Comparison of ENCODE assay signal across 8 cellular contexts in the genomic region with DNA sequence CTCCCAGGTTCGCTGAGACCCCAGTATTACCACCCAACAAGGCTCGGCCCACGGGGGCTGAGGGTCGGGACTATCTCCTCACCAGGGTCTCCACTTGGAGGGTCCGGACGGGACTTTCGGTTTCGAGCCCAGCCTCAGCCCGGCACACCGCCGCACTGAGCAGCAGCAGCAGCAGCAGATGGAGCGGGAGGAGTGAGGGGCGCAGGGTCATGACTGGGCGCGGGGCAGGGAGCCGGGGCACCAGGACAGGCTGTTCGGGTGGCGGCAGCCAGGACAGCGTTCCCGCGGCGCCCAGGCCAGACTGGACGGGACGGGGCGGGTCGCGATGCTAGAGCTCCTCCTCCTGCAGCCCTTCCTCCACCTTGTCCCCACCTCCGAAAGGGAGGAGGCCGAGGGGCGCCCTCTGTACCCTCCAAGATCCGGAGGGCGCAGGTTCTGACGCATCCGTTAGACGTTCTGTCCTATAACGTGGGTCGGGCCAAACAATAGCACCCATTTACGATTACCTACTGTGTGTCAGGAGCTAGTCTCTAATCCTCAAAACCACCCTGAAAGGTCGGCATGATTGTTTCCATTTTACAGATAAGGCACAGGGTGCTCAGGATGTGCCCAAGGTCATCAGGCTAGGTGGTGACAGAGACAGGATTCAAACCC. TPM values are rescaled to one million over a fixed set of nuclear protein-coding genes. Genes with fewer than 3 reads are reported as not detected.
DNase-seq lines count a peak whose midpoint lies in the region; ATAC-seq and TF ChIP-seq lines count a peak whose summit lies in the region.

A gene (minus strand): TSS at position 275 of the 654 bp plus-strand sequence. CDS start 64 bp downstream, at position 211.

- H3K9me3 Mint-ChIP-seq in activated T-helper 17 cell treated with anti-CD3 and anti-CD28 coated beads, Interleukin-2, amount 50 U/mL, for 72 hours = peaks cover 3% of the 10 kb centered on the region
- no peaks in the 10 kb centered on the region for H3K9me3 Mint-ChIP-seq in osteocyte (ENCODE audit: unreplicated experiment)

- peaks cover 12% of the 10 kb centered on the region for H3K36me3 ChIP-seq in GM06990 (ENCODE audit: control insufficient read depth, insufficient read depth, low read length)
- H3K36me3 ChIP-seq in HEK293 (ENCODE audit: control insufficient read depth in 2 of 2, insufficient read depth in 1 of 2, low read length in 2 of 2) = peaks cover 20 to 64% of the 10 kb centered on the region in 2 experiments
- peaks cover 0 to 14% (median 0%) of the 10 kb centered on the region in 3 donors for H3K36me3 ChIP-seq in tibial nerve

- ATAC-seq in activated T-helper 17 cell treated with anti-CD3 and anti-CD28 coated beads, Interleukin-2, amount 50 U/mL, for 72 hours (replicated peaks) = peak; percentile 93
- peak; percentile 69 for ATAC-seq in foreskin keratinocyte

- peak within 1 kb of the TSS; percentile 94 for H3K27ac Mint-ChIP-seq in activated T-helper 17 cell treated with anti-CD3 and anti-CD28 coated beads, Interleukin-2, amount 50 U/mL, for 72 hours
- peak within 1 kb of the TSS; percentile 50 for H3K27ac Mint-ChIP-seq in osteocyte (ENCODE audit: unreplicated experiment)

- no peak for TF ChIP-seq POLR2A in tibial nerve (IDR thresholded peaks at IDR 0.05)

- CTCF ChIA-PET in HEK293 (lab: Yijun Ruan, JAX) = interaction anchor here (0.6 to 5.3 kb wide), 6 partner anchors 11 to 72 kb away, joined by 3 to 40 read pairs (median 8); no protein-coding TSS in a partner anchor

- no peaks in the 10 kb centered on the region for H3K27me3 Mint-ChIP-seq in activated T-helper 17 cell treated with anti-CD3 and anti-CD28 coated beads, Interleukin-2, amount 50 U/mL, for 72 hours
- H3K27me3 Mint-ChIP-seq in osteocyte (ENCODE audit: unreplicated experiment) = no peaks in the 10 kb centered on the region

- TF ChIP-seq EP300 in tibial nerve (IDR thresholded peaks at IDR 0.05) = peak in 1 of 2 donors; percentile 43

- H3K9me3 ChIP-seq in HEK293 (ENCODE audit: control insufficient read depth, insufficient read depth, low read depth, low read length) (no peaks in the 10 kb centered on the region), tibial nerve (no peaks in the 10 kb centered on the region)

- peak within 1 kb of the TSS; percentile 88 for H3K4me3 Mint-ChIP-seq in activated T-helper 17 cell treated with anti-CD3 and anti-CD28 coated beads, Interleukin-2, amount 50 U/mL, for 72 hours
- H3K4me3 Mint-ChIP-seq in osteocyte (ENCODE audit: unreplicated experiment) = peak within 1 kb of the TSS; percentile 69

- H3K27me3 ChIP-seq in GM06990 (replicated peaks; ENCODE audit: control insufficient read depth, insufficient read depth, low read length) (no peaks in the 10 kb centered on the region), foreskin keratinocyte (no peaks in the 10 kb centered on the region), tibial nerve (no peaks in the 10 kb centered on the region)

- DNase-seq in GM06990 (ENCODE audit: extremely low read depth, insufficient read length) (peak; percentile 75), NCI-H82 treated with DMSO at 0.1 percent for 48 hours (lab: John Stamatoyannopoulos, UW; ENCODE audit: unreplicated experiment) (peak; percentile 6), foreskin keratinocyte (peak in 1 of 2 donors; percentile 22), osteocyte (ENCODE audit: extremely low spot score, unreplicated experiment) (peak; percentile 85), tibial nerve (ENCODE audit: low spot score in 2 of 2) (peak; percentile 21 to 26), OCI-M2 (lab: John Stamatoyannopoulos, UW; ENCODE audit: unreplicated experiment) (no peak)

- H3K27ac ChIP-seq in HEK293 (ENCODE audit: extremely low read depth, low read depth, low read length) (peak within 1 kb of the TSS; percentile 49; the same call in 1 of the 2 replicates), foreskin keratinocyte (peak within 1 kb of the TSS; percentile 65), tibial nerve (peak within 1 kb of the TSS in 3 of 4 donors; percentile 24 to 86 (median 77))

- no peak for TF ChIP-seq CTCF in GM06990 (IDR thresholded peaks at IDR 0.05; ENCODE audit: insufficient read depth, low read length, poor library complexity, severe bottlenecking)
- no peak for TF ChIP-seq CTCF in HEK293 (tag by site-specific recombination; IDR thresholded peaks at IDR 0.05)
- no peak for TF ChIP-seq CTCF in foreskin keratinocyte (conservative IDR thresholded peaks at IDR 0.05)
- no peak for TF ChIP-seq CTCF in osteocyte (IDR thresholded peaks at IDR 0.05)
- TF ChIP-seq CTCF in tibial nerve (IDR thresholded peaks at IDR 0.05) = no peak

- H3K4me1 ChIP-seq in HEK293 (ENCODE audit: control insufficient read depth, insufficient read depth, low read length) (no peaks in the 10 kb centered on the region), foreskin keratinocyte (no peaks in the 10 kb centered on the region), tibial nerve (peaks cover 0 to 18% (median 2%) of the 10 kb centered on the region in 4 donors)

- peaks cover 42% of the 10 kb centered on the region for H3K4me1 Mint-ChIP-seq in activated T-helper 17 cell treated with anti-CD3 and anti-CD28 coated beads, Interleukin-2, amount 50 U/mL, for 72 hours
- H3K4me1 Mint-ChIP-seq in osteocyte (ENCODE audit: unreplicated experiment) = no peaks in the 10 kb centered on the region

- peaks cover 68% of the 10 kb centered on the region for H3K36me3 Mint-ChIP-seq in activated T-helper 17 cell treated with anti-CD3 and anti-CD28 coated beads, Interleukin-2, amount 50 U/mL, for 72 hours (ENCODE audit: low read depth)
- H3K36me3 Mint-ChIP-seq in osteocyte (ENCODE audit: unreplicated experiment) = peaks cover 38% of the 10 kb centered on the region

- POLR2A ChIA-PET in HEK293 (lab: Yijun Ruan, JAX) = interaction anchor here (0.5 to 2.1 kb wide), 3 partner anchors 32 to 73 kb away, joined by 3 to 5 read pairs (median 3); a partner anchor contains a TSS

- WGBS in tibial nerve, 2 donors = 1 to 2% methylated on average over 30 to 34 of the region's 39 CpGs

- H3K4me3 ChIP-seq in GM06990 (replicated peaks; ENCODE audit: low read depth, low read length) = peak within 1 kb of the TSS; percentile 81
- H3K4me3 ChIP-seq in HEK293 (ENCODE audit: low read depth, low read length) = peak within 1 kb of the TSS; percentile 38
- H3K4me3 ChIP-seq in tibial nerve = peak within 1 kb of the TSS; percentile 53 to 90 (median 76)

TF ChIP-seq in HEK293, 187 proteins besides CTCF, POLR2A, EP300 and RAD21:
- TF ChIP-seq ZNF292 (tag by site-specific recombination; IDR thresholded peaks at IDR 0.05; ENCODE audit: borderline replicate concordance, low read depth) = no peak
- no peak for TF ChIP-seq ZNF791 (tag by site-specific recombination; IDR thresholded peaks at IDR 0.05)
- TF ChIP-seq ZNF2 (tag by site-specific recombination; IDR thresholded peaks at IDR 0.05) = no peak
- TF ChIP-seq ZNF785 (tag by site-specific recombination; IDR thresholded peaks at IDR 0.05) = no peak
- TF ChIP-seq SP3 (tag by site-specific recombination; IDR thresholded peaks at IDR 0.05) = peak; percentile 52
- TF ChIP-seq, protein P1, sequence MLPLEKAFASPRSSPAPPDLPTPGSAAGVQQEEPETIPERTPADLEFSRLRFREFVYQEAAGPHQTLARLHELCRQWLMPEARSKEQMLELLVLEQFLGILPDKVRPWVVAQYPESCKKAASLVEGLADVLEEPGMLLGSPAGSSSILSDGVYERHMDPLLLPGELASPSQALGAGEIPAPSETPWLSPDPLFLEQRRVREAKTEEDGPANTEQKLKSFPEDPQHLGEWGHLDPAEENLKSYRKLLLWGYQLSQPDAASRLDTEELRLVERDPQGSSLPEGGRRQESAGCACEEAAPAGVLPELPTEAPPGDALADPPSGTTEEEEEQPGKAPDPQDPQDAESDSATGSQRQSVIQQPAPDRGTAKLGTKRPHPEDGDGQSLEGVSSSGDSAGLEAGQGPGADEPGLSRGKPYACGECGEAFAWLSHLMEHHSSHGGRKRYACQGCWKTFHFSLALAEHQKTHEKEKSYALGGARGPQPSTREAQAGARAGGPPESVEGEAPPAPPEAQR (tag by site-specific recombination; IDR thresholded peaks at IDR 0.05) = no peak
- TF ChIP-seq SP2 (tag by site-specific recombination; IDR thresholded peaks at IDR 0.05) = peak; percentile 62
- TF ChIP-seq EGR2 (tag by site-specific recombination; IDR thresholded peaks at IDR 0.05; ENCODE audit: low read depth) = no peak
- peak; percentile 27; the same call in 1 of the 2 replicates for TF ChIP-seq GLIS2 (tag by site-specific recombination; IDR thresholded peaks at IDR 0.05)
- no peak for TF ChIP-seq ZNF571 (tag by site-specific recombination; IDR thresholded peaks at IDR 0.05)
- TF ChIP-seq, protein P2, sequence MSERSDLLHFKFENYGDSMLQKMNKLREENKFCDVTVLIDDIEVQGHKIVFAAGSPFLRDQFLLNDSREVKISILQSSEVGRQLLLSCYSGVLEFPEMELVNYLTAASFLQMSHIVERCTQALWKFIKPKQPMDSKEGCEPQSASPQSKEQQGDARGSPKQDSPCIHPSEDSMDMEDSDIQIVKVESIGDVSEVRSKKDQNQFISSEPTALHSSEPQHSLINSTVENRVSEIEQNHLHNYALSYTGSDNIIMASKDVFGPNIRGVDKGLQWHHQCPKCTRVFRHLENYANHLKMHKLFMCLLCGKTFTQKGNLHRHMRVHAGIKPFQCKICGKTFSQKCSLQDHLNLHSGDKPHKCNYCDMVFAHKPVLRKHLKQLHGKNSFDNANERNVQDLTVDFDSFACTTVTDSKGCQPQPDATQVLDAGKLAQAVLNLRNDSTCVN (tag by site-specific recombination; optimal IDR thresholded peaks at IDR 0.05) = peak; percentile 29
- TF ChIP-seq ZBTB8A (tag by site-specific recombination; IDR thresholded peaks at IDR 0.05) = peak; percentile 75
- TF ChIP-seq, protein P3, sequence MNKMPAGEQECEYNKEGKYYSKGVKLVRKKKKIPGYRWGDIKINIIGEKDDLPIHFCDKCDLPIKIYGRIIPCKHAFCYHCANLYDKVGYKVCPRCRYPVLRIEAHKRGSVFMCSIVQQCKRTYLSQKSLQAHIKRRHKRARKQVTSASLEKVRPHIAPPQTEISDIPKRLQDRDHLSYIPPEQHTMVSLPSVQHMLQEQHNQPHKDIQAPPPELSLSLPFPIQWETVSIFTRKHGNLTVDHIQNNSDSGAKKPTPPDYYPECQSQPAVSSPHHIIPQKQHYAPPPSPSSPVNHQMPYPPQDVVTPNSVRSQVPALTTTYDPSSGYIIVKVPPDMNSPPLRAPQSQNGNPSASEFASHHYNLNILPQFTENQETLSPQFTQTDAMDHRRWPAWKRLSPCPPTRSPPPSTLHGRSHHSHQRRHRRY (tag by site-specific recombination; IDR thresholded peaks at IDR 0.05) = no peak
- no peak for TF ChIP-seq ZNF707 (tag by site-specific recombination; IDR thresholded peaks at IDR 0.05)

RNA-seq across cellular contexts. Expression of the gene that starts here (rescaled TPM):
- total RNA-seq in activated T-helper 17 cell treated with anti-CD3 and anti-CD28 coated beads, Interleukin-2, amount 50 U/mL, for 72 hours = 100 to 1,000 TPM in 1 of 2 donors, 10 to 100 TPM in 1; 55.0 to 100 TPM
- 29.4 and 31.8 TPM in 2 replicates for total RNA-seq in foreskin keratinocyte
- polyA plus RNA-seq in foreskin keratinocyte = 43.1 and 43.4 TPM in 2 replicates
- 16.2 and 16.4 TPM in 2 replicates for total RNA-seq in osteocyte
- 10 to 100 TPM in 2 of 4 donors, 1 to 10 TPM in 2; 6.1 to 13.6 (median 10.7) TPM for total RNA-seq in tibial nerve
